17 cellular contexts compared by ENCODE assay signal in the genomic region with DNA sequence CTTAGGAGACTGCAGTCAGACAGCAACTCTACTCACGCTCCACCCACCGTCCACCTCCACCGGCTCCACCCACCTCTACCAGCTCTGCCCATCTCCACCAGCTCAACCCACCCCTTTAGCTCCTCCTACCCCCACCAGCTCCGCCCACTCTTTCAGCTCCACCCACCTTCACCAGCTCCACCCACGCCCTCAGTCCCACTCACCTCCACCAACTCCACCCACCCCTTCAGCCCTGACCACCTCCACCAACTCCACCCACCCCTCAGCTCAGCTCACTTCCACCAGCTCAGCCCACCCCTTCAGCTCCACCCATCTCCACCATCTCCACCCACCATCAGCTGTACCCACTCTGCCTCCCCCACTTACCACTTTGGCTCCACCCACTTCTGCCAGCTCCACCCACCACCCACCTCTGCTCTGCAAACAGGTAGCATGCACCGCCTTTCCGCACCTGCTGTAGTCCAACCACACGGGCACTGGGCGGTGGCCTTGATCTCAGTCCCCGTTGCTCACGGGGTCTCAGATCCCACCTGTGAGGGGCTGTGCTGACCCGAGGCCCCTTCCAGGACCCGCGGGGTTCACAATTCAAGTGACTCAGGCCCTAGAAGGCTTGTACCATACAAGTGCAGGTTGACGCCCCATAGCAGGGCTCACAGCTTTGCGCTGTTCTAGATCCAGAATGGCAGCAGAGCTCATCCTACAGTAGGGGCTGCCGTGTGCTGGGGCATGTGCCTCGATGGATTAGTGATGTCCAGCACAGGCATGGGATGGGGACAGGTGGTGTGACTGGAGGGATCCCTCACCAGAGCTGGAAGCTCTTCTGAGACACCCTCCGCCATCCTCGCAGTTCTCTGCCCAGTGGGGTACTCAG.
DNase-seq lines count a peak whose midpoint lies in the region; ATAC-seq, FAIRE-seq and TF ChIP-seq lines count a peak whose summit lies in the region.
"Had no signal": no experiment of that assay in that cellular context is flagged by ENCODE, and none has a peak within 500 bp of the region (broad histone marks: within the 10 kb centered on the region; RNA-seq: fewer than 3 reads in every experiment).

No MANE protein-coding gene starts in this region.

- no peak overlapping the region for H3K4me3 ChIP-seq in K562
- H3K4me3 ChIP-seq: skin epidermis, transverse colon had no signal

- TF ChIP-seq RAD21 in K562 (CRISPR knock-in tag; conservative IDR thresholded peaks at IDR 0.05 in 1 of 2, IDR thresholded peaks at IDR 0.05 in 1 of 2), result no peak

- no peak overlapping the region for H3K9ac ChIP-seq in K562 (ENCODE audit: insufficient read depth in 1 of 2, low read depth in 2 of 2, low read length in 2 of 2)

- BruUV-seq in K562 (replicated peaks; lab: Mats Ljungman, UMichigan), result no TSS peak

- TF ChIP-seq POLR2A in K562 (conservative IDR thresholded peaks at IDR 0.05) (no peak), GM18505 (IDR thresholded peaks at IDR 0.05; ENCODE audit: borderline replicate concordance, extremely low read depth, insufficient read depth, insufficient read length) (no peak)

- H3K4me1 ChIP-seq in K562 (replicated peaks in 1 of 2; ENCODE audit: control insufficient read depth in 2 of 2, insufficient read depth in 2 of 2, low read length in 2 of 2), result no peaks in the 10 kb centered on the region
- H3K4me1 ChIP-seq: transverse colon had no signal

- no peaks in the 10 kb centered on the region for H3K9me3 ChIP-seq in K562 (replicated peaks; ENCODE audit: control insufficient read depth, insufficient read depth, low read depth, low read length)
- H3K9me3 ChIP-seq: transverse colon had no signal

- DNase-seq in activated CD8-positive, alpha-beta memory T cell treated with anti-CD3 and anti-CD28 coated beads for 24 hours, result peak; percentile 50
- DNase-seq in activated CD8-positive, alpha-beta memory T cell treated with anti-CD3 and anti-CD28 coated beads, Interleukin-2, amount 50 U/mL, for 4 hours, result no peak
- DNase-seq in NAMALWA (ENCODE audit: low spot score) (peak; percentile 71), K562 (ENCODE audit: extremely low read depth in 1 of 4, low spot score in 3 of 4) (peak in 3 of 4 experiments; percentile 51 to 57 (median 56)), sciatic nerve (ENCODE audit: low spot score) (no peak), NCI-H2081 treated with DMSO at 0.1 percent for 48 hours (lab: John Stamatoyannopoulos, UW) (no peak)
- no peak for DNase-seq in effector CD4-positive, alpha-beta T cell
- DNase-seq: ACHN; activated CD4-positive, alpha-beta T cell treated with anti-CD3 and anti-CD28 coated beads, Interleukin-2, amount 50 U/mL, for 4 hours; activated naive CD8-positive, alpha-beta T cell treated with anti-CD3 and anti-CD28 coated beads, Interleukin-2, amount 10 ng/mL, durations not matched to agents 7 days and 5 days; COR-L47; Kasumi-1; NCI-H2107; T-helper 17 cell; transverse colon had no signal

- in situ Hi-C loops in K562 (cut with MboI), result no loop called here

- no peaks in the 10 kb centered on the region for H3K9me1 ChIP-seq in K562 (ENCODE audit: control insufficient read depth, insufficient read depth, low read length)

- peaks cover 4 to 25% of the 10 kb centered on the region in 2 experiments; a peak in 4 of 5 replicates for H3K27me3 ChIP-seq in K562 (ENCODE audit: control insufficient read depth in 2 of 2, insufficient read depth in 2 of 2, low read length in 2 of 2)

- WGBS in K562 (ENCODE audit: insufficient coverage, low coverage, missing lambda C conversion rate), result 20% methylated on average over 3 of the region's 20 CpGs

- no peak for FAIRE-seq in K562 (lab: Jason Lieb, UNC)

- H3K27ac ChIP-seq in K562 (ENCODE audit: extremely low read depth, low read depth, low read length), result no peak overlapping the region
- H3K27ac ChIP-seq: skin epidermis, transverse colon had no signal

- H3K36me3 ChIP-seq in K562 (ENCODE audit: control insufficient read depth, insufficient read depth, low read length), result no peaks in the 10 kb centered on the region
- H3K36me3 ChIP-seq: transverse colon had no signal

- H4K20me1 ChIP-seq in K562 (replicated peaks; ENCODE audit: control insufficient read depth, insufficient read depth, low read length), result no peaks in the 10 kb centered on the region

- POLR2A ChIA-PET in K562 (lab: Yijun Ruan, JAX), result interaction anchor here (0.8 kb wide), 1 partner anchor 423 kb away, joined by 4 read pairs; no protein-coding TSS in a partner anchor

- H2AFZ ChIP-seq in K562 (ENCODE audit: low read depth, low read length), result no peak overlapping the region

- intact Hi-C loops in K562 (cut with micrococcal nuclease), result no loop called here
- intact Hi-C loops in sciatic nerve (cut with DNase I), result no loop called here

- TF ChIP-seq CTCF in K562 (IDR thresholded peaks at IDR 0.05 in 2 of 3, conservative IDR thresholded peaks at IDR 0.05 in 1 of 3; ENCODE audit: insufficient read depth in 2 of 3, low read depth in 1 of 3, low read length in 3 of 3), result no peak

- no peak overlapping the region for H3K4me2 ChIP-seq in K562 (ENCODE audit: insufficient read depth, low read length)

- peak; percentile 76 for ATAC-seq in K562
- ATAC-seq in sciatic nerve, result peak; percentile 24
- no peak for ATAC-seq in GM18505 (IDR thresholded peaks at IDR 0.05; ENCODE audit: unreplicated experiment)
- ATAC-seq: T-helper 17 cell had no signal

- TF ChIP-seq EP300 in K562 (IDR thresholded peaks at IDR 0.05; ENCODE audit: low read length), result no peak

- no peaks in the 10 kb centered on the region for H3K79me2 ChIP-seq in K562 (ENCODE audit: control insufficient read depth, insufficient read depth, low read length)

- CTCF ChIA-PET in K562 (lab: Yijun Ruan, JAX; ENCODE audit: low intra/inter-chr PET ratio), result no interaction called here

TF ChIP-seq in K562, 482 proteins besides CTCF, POLR2A, EP300 and RAD21:
- TF ChIP-seq EGR1 (conservative IDR thresholded peaks at IDR 0.05) (peak; percentile 75), LARP7 (IDR thresholded peaks at IDR 0.05) (no peak), RBFOX2 (IDR thresholded peaks at IDR 0.05; ENCODE audit: low read depth, low read length) (no peak)

Comparison
In these comparisons a context has a peak if more than half of its experiments do, and no peak if none do; other contexts are left out.
1. DNase-seq: peak in activated CD8-positive, alpha-beta memory T cell treated with anti-CD3 and anti-CD28 coated beads for 24 hours (single experiment), NAMALWA (single experiment) and K562 (3 of 4); none in activated CD8-positive, alpha-beta memory T cell treated with anti-CD3 and anti-CD28 coated beads, Interleukin-2, amount 50 U/mL, for 4 hours (single experiment), sciatic nerve (single experiment), NCI-H2081 treated with DMSO at 0.1 percent for 48 hours (single experiment) and effector CD4-positive, alpha-beta T cell (single experiment).